Comparison of ENCODE assay signal across 23 cellular contexts in the genomic region with DNA sequence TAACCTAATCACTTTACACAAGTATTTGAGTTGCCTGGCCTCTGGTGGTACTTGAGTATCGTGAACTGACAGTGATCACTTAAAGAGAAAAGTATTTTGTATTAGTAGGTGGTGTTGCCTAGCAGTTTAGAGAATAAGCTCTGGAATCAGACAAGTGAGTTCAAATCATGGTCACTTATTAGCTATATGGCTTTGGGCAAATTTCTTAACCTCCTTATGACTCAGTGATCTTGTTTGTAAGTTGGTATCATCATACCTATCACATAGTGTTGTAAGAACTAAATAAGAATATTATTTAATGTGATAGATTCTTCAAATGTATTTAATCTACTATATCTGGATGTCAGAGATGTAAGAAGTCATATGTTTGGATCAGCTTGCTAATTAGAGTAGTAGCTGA.
"Had no signal": no experiment of that assay in that cellular context is flagged by ENCODE, and none has a peak within 500 bp of the region (broad histone marks: within the 10 kb centered on the region; RNA-seq: fewer than 3 reads in every experiment).

No MANE protein-coding gene starts in this region.

- H3K4me3 Mint-ChIP-seq: activated CD8-positive, alpha-beta T cell treated with anti-CD3 and anti-CD28 coated beads for 36 hours; T-helper 1 cell treated with Interleukin-12 subunit alpha and Interleukin-12 subunit beta and Interleukin-4 antibody, amounts not matched to agents 30 μg/mL and 1 μg/mL, for 36 hours had no signal

- H3K27ac ChIP-seq: ascending aorta, body of pancreas, cardiac muscle cell, RWPE1, SJCRH30 had no signal

- H3K9me3 Mint-ChIP-seq: activated CD8-positive, alpha-beta T cell treated with anti-CD3 and anti-CD28 coated beads for 36 hours; T-helper 1 cell treated with Interleukin-12 subunit alpha and Interleukin-12 subunit beta and Interleukin-4 antibody, amounts not matched to agents 30 μg/mL and 1 μg/mL, for 36 hours had no signal

- H3K4me3 ChIP-seq: ascending aorta, body of pancreas, cardiac muscle cell, K562, SJCRH30 had no signal

- H3K36me3 ChIP-seq: ascending aorta, cardiac muscle cell, SJCRH30 had no signal

- H3K4me1 ChIP-seq: ascending aorta, body of pancreas, SJCRH30 had no signal

- H3K27me3 ChIP-seq: ascending aorta, body of pancreas, cardiac muscle cell, SJCRH30 had no signal

- H3K27me3 Mint-ChIP-seq: activated CD8-positive, alpha-beta T cell treated with anti-CD3 and anti-CD28 coated beads for 36 hours had no signal

- DNase-seq: activated CD4-positive, alpha-beta T cell treated with anti-CD3 and anti-CD28 coated beads for 4 hours; activated CD8-positive, alpha-beta memory T cell treated with anti-CD3 and anti-CD28 coated beads, Interleukin-2, amount 50 U/mL, for 4 hours; activated CD8-positive, alpha-beta T cell treated with anti-CD3 and anti-CD28 coated beads for 36 hours; activated naive CD4-positive, alpha-beta T cell treated with anti-CD3 and anti-CD28 coated beads, Interleukin-2, amount 50 U/mL, for 16 hours; amniotic stem cell; body of pancreas; Karpas-422; NCI-H1105 treated with DMSO at 0.1 percent for 48 hours; NCI-H1436 treated with DMSO at 0.1 percent for 48 hours; NCI-H187; NCI-H2081; NCI-H2171; NCI-H2227 treated with DMSO at 0.1 percent for 48 hours; NCI-H446 treated with DMSO at 0.1 percent for 48 hours; NCI-H524 treated with DMSO at 0.1 percent for 48 hours; NCI-H774; Right ventricle myocardium superior; SJCRH30 had no signal

- H3K27ac Mint-ChIP-seq: activated CD8-positive, alpha-beta T cell treated with anti-CD3 and anti-CD28 coated beads for 36 hours; T-helper 1 cell treated with Interleukin-12 subunit alpha and Interleukin-12 subunit beta and Interleukin-4 antibody, amounts not matched to agents 30 μg/mL and 1 μg/mL, for 36 hours had no signal

- H3K9me3 ChIP-seq: ascending aorta, body of pancreas, SJCRH30 had no signal
